ENCODE assay signal across 2 cellular contexts in genomic region chr7:5567810-5568209, GRCh38.
TF ChIP-seq lines count a peak whose summit lies in the region.

No MANE protein-coding gene starts in this region.

TF ChIP-seq in SK-N-SH, 30 proteins besides CTCF, POLR2A, EP300 and RAD21 (continued from another document):
- TF ChIP-seq ZBTB33 (IDR thresholded peaks at IDR 0.05; ENCODE audit: borderline replicate concordance, low read depth) (no peak), NFIC (IDR thresholded peaks at IDR 0.05; ENCODE audit: borderline replicate concordance) (no peak)

TF ChIP-seq in SK-N-SH treated with all-trans-retinoic acid at 6 μM for 48 hours, 23 proteins besides CTCF, POLR2A, EP300 and RAD21 (continued from another document):
- no peak for TF ChIP-seq CSRNP3 (CRISPR knock-in tag; IDR thresholded peaks at IDR 0.05)
- no peak for TF ChIP-seq ZNF8 (CRISPR knock-in tag; IDR thresholded peaks at IDR 0.05)
- TF ChIP-seq PATZ1 (CRISPR knock-in tag; IDR thresholded peaks at IDR 0.05; ENCODE audit: borderline replicate concordance), result no peak
- TF ChIP-seq ZNF70 (CRISPR knock-in tag; IDR thresholded peaks at IDR 0.05), result no peak
